ENCODE assay signal across 1 cellular context in genomic region chr15:31060429-31061140, GRCh38.
TF ChIP-seq lines count a peak whose summit lies in the region.

No MANE protein-coding gene starts in this region.

TF ChIP-seq in H1, 55 proteins besides CTCF, POLR2A, EP300 and RAD21:
- TF ChIP-seq CHD1 (IDR thresholded peaks at IDR 0.05; ENCODE audit: low read depth, low read length) (no peak), YY1 (IDR thresholded peaks at IDR 0.05; ENCODE audit: low read depth, low read length) (no peak), CREB1 (IDR thresholded peaks at IDR 0.05) (no peak), EGR1 (IDR thresholded peaks at IDR 0.05; ENCODE audit: borderline replicate concordance, low read depth, low read length) (no peak), KDM4A (IDR thresholded peaks at IDR 0.05; ENCODE audit: low read depth, low read length, severe bottlenecking) (no peak), NRF1 (IDR thresholded peaks at IDR 0.05; ENCODE audit: low read depth, low read length) (no peak), SIN3A (conservative IDR thresholded peaks at IDR 0.05 in 1 of 2, IDR thresholded peaks at IDR 0.05 in 1 of 2; ENCODE audit: low read depth in 1 of 2, low read length in 2 of 2) (no peak), SAP30 (IDR thresholded peaks at IDR 0.05; ENCODE audit: insufficient read depth, insufficient replicate concordance, low read length) (no peak), TCF12 (IDR thresholded peaks at IDR 0.05; ENCODE audit: low read depth, low read length) (no peak), EZH2 (IDR thresholded peaks at IDR 0.05; ENCODE audit: low read depth, low read length, severe bottlenecking) (no peak), KDM1A (IDR thresholded peaks at IDR 0.05; ENCODE audit: borderline replicate concordance, low read length) (no peak)
